Comparison of ENCODE assay signal across 25 cellular contexts in genomic region chr9:84438391-84438790, GRCh38.
"Had no signal": no experiment of that assay in that cellular context is flagged by ENCODE, and none has a peak within 500 bp of the region (broad histone marks: within the 10 kb centered on the region; RNA-seq: fewer than 3 reads in every experiment).

No MANE protein-coding gene starts in this region.

- H3K4me3 ChIP-seq: PC-9, Peyer's patch, SJCRH30 had no signal

- H3K27ac ChIP-seq: HL-60, PC-9, Peyer's patch, SJCRH30 had no signal

- H3K9me3 ChIP-seq: Peyer's patch, SJCRH30 had no signal

- H2AFZ ChIP-seq: PC-9 had no signal

- ATAC-seq: Right ventricle myocardium inferior, SK-N-SH treated with all-trans-retinoic acid at 6 μM for 48 hours had no signal

- H3K4me1 ChIP-seq: Peyer's patch, SJCRH30 had no signal

- DNase-seq: KBM-7; MV-4-11; NCI-H1048; NCI-H1105; NCI-H1417; NCI-H146; NCI-H1694 treated with DMSO at 0.1 percent for 48 hours; NCI-H1930; NCI-H2081 treated with DMSO at 0.1 percent for 48 hours; NCI-H2171; NCI-H226; NCI-H446; NCI-H510A; NCI-H524 treated with DMSO at 0.1 percent for 48 hours; NCI-H69; NCI-H774; NK-92 treated with Interleukin-12 subunit alpha and Interleukin-12 subunit beta, amount 100 ng/mL, for 24 hours; PC-9; Peyer's patch; SHP77 treated with DMSO at 0.1 percent for 48 hours; SJCRH30 had no signal

- H3K36me3 ChIP-seq: Peyer's patch, SJCRH30 had no signal

- H3K27me3 ChIP-seq: Peyer's patch, SJCRH30 had no signal

- H3K4me2 ChIP-seq: PC-9 had no signal

- FAIRE-seq: HTR-8/SVneo had no signal
